ENCODE assay signal across 17 cellular contexts in genomic region chrX:103275947-103276567, GRCh38. TPM values are rescaled to one million over a fixed set of nuclear protein-coding genes. Genes with fewer than 3 reads are reported as not detected.
A peak's percentile ranks its signal among the peaks of the same experiment; 100 is the strongest.
DNase-seq lines count a peak whose midpoint lies in the region; ATAC-seq and TF ChIP-seq lines count a peak whose summit lies in the region.
"Had no signal": no experiment of that assay in that cellular context is flagged by ENCODE, and none has a peak within 500 bp of the region (broad histone marks: within the 10 kb centered on the region; RNA-seq: fewer than 3 reads in every experiment).

No MANE protein-coding gene starts in this region.

- H3K27me3 Mint-ChIP-seq in endodermal cell (ENCODE audit: insufficient read depth) = peaks cover 37% of the 10 kb centered on the region

- peak overlapping the region; percentile 33 for H3K4me3 Mint-ChIP-seq in endodermal cell
- H3K4me3 Mint-ChIP-seq: neural crest cell had no signal

- peaks cover 2% of the 10 kb centered on the region for H3K4me1 Mint-ChIP-seq in endodermal cell
- H3K4me1 Mint-ChIP-seq: neural crest cell had no signal

- no peak overlapping the region for H3K27ac ChIP-seq in HUES6 (ENCODE audit: low read depth, low read length)
- no peak overlapping the region for H3K27ac ChIP-seq in endodermal cell (ENCODE audit: low read depth, low read length)
- H3K27ac ChIP-seq in ovary = no peak overlapping the region
- H3K27ac ChIP-seq: SK-N-MC had no signal

- no peak overlapping the region for H3K27ac Mint-ChIP-seq in endodermal cell
- H3K27ac Mint-ChIP-seq: CD4-positive, alpha-beta T cell had no signal

- no peak for TF ChIP-seq POLR2A in ovary (IDR thresholded peaks at IDR 0.05)

- H3K9me3 Mint-ChIP-seq in endodermal cell = peaks cover 15% of the 10 kb centered on the region
- H3K9me3 Mint-ChIP-seq: CD4-positive, alpha-beta T cell had no signal

- no peaks in the 10 kb centered on the region for H3K9me3 ChIP-seq in HUES6 (ENCODE audit: control insufficient read depth, insufficient read depth, low read depth, low read length)
- no peaks in the 10 kb centered on the region for H3K9me3 ChIP-seq in endodermal cell (ENCODE audit: control insufficient read depth, low read length)
- no peaks in the 10 kb centered on the region for H3K9me3 ChIP-seq in ovary
- H3K9me3 ChIP-seq: HAP-1 had no signal

- H3K36me3 ChIP-seq in HUES6 (ENCODE audit: control insufficient read depth, insufficient read depth, low read length) (no peaks in the 10 kb centered on the region), endodermal cell (ENCODE audit: control insufficient read depth, insufficient read depth, low read length) (no peaks in the 10 kb centered on the region), ovary (no peaks in the 10 kb centered on the region)
- H3K36me3 ChIP-seq: HAP-1 had no signal

- TF ChIP-seq CTCF in endodermal cell (conservative IDR thresholded peaks at IDR 0.05) = no peak
- TF ChIP-seq CTCF in ovary (IDR thresholded peaks at IDR 0.05) = no peak
- TF ChIP-seq CTCF in foreskin fibroblast (IDR thresholded peaks at IDR 0.05; ENCODE audit: low read depth, low read length) = no peak

- H3K4me3 ChIP-seq in HUES6 (ENCODE audit: low read depth, low read length) (peak overlapping the region; percentile 20), endodermal cell (ENCODE audit: low read length) (no peak overlapping the region), ovary (peak overlapping the region; percentile 22), foreskin fibroblast (ENCODE audit: low read depth in 1 of 2, low read length in 2 of 2) (no peak overlapping the region)
- H3K4me3 ChIP-seq: HAP-1, SK-N-MC had no signal

- H3K4me1 ChIP-seq in HUES6 (ENCODE audit: control insufficient read depth, insufficient read depth, low read length) (peaks cover 4% of the 10 kb centered on the region; the same call in 1 of the 2 replicates), endodermal cell (ENCODE audit: control insufficient read depth, insufficient read depth, low read length) (no peaks in the 10 kb centered on the region), ovary (ENCODE audit: insufficient read depth) (no peaks in the 10 kb centered on the region)
- H3K4me1 ChIP-seq: HAP-1 had no signal

- no peak for TF ChIP-seq EP300 in ovary (IDR thresholded peaks at IDR 0.05)

- H3K9ac ChIP-seq in HUES6 (ENCODE audit: low read length) (no peak overlapping the region), endodermal cell (ENCODE audit: extremely low read depth, low read length, poor library complexity, severe bottlenecking) (no peak overlapping the region)

- DNase-seq in Ammon's horn (ENCODE audit: low spot score) (peak; percentile 2), endodermal cell (no peak), ovary (no peak), foreskin fibroblast (no peak), COLO668 (lab: John Stamatoyannopoulos, UW; ENCODE audit: unreplicated experiment) (no peak)
- DNase-seq: activated CD4-positive, CD25-positive, alpha-beta regulatory T cell; activated effector memory CD4-positive, alpha-beta T cell treated with Interleukin-2 at 50 U/mL for 16 hours; CD4-positive, alpha-beta T cell; IMR-90; NCI-H187 treated with DMSO at 0.1 percent for 48 hours had no signal

- intact Hi-C loops in ovary (cut with DNase I) = no loop called here

- H3K27me3 ChIP-seq in HUES6 (ENCODE audit: control insufficient read depth, insufficient read depth, low read length) (peaks cover 48% of the 10 kb centered on the region), endodermal cell (ENCODE audit: control insufficient read depth, insufficient read depth, low read length, poor library complexity, severe bottlenecking) (no peaks in the 10 kb centered on the region), ovary (no peaks in the 10 kb centered on the region)

- WGBS in endodermal cell (ENCODE audit: insufficient coverage in 1 of 2, insufficient read length in 1 of 2), 2 experiments = 94% methylated on average over 18 of the region's 23 CpGs; no CpG with 5 or more reads in 1 of the 2 experiments
- 23 to 40% (median 32%) methylated on average over 23 of the region's 23 CpGs for WGBS in ovary, 3 donors

- no peak for ATAC-seq in HG03460 (IDR thresholded peaks at IDR 0.05; ENCODE audit: unreplicated experiment)
- no peak for ATAC-seq in GM18858 (IDR thresholded peaks at IDR 0.05; ENCODE audit: unreplicated experiment)

- H3K36me3 Mint-ChIP-seq in endodermal cell (ENCODE audit: low read depth) = no peaks in the 10 kb centered on the region

RNA-seq across cellular contexts. Expression of gene TCEAL5, which starts 0.5 kb away (rescaled TPM):
- total RNA-seq in endodermal cell (1 to 10 TPM in 1 of 2 donors, under 1 TPM in 1; 0.22 to 4.4 TPM), ovary (1 to 10 TPM in 5 of 7 donors, under 1 TPM in 1, not detected in 1; 0.50 to 4.0 (median 2.2) TPM)
- polyA plus RNA-seq in endodermal cell (2013, experiment 1 of 2) = not detected
- not detected for polyA plus RNA-seq in endodermal cell (2013, experiment 2 of 2)
- 1 to 10 TPM; 2.3 to 3.6 TPM for polyA plus RNA-seq in ovary
- total RNA-seq: CD4-positive, alpha-beta T cell; fibroblast of lung; IMR-90; neural crest cell had no signal
- polyA plus RNA-seq: fibroblast of lung, IMR-90 had no signal

RNA-seq across cellular contexts. Expression of gene TCEAL8, which starts 21.1 kb away (rescaled TPM):
- total RNA-seq in endodermal cell = 100 to 1,000 TPM in 1 of 2 donors, 10 to 100 TPM in 1; 81.4 to 113 TPM
- 89.3 TPM for polyA plus RNA-seq in endodermal cell (2013, experiment 1 of 2)
- polyA plus RNA-seq in endodermal cell (2013, experiment 2 of 2) = 87.9 TPM
- total RNA-seq in ovary = 10 to 100 TPM; 41.8 to 72.0 (median 56.8) TPM
- 100 to 1,000 TPM in 1 of 2 donors, 10 to 100 TPM in 1; 67.6 to 121 TPM for polyA plus RNA-seq in ovary

RNA-seq across cellular contexts. Expression of gene BEX2, which starts 34.7 kb away (rescaled TPM):
- total RNA-seq in endodermal cell (10 to 100 TPM; 23.6 to 32.3 TPM), ovary (10 to 100 TPM; 29.5 to 67.0 (median 52.9) TPM)
- polyA plus RNA-seq in endodermal cell (2013, experiment 1 of 2) = 30.5 TPM
- polyA plus RNA-seq in endodermal cell (2013, experiment 2 of 2) = 31.7 TPM
- 10 to 100 TPM; 55.9 to 79.4 TPM for polyA plus RNA-seq in ovary
- total RNA-seq: IMR-90 had no signal

RNA-seq across cellular contexts. Expression of gene TCEAL7, which starts 54.0 kb away (rescaled TPM):
- total RNA-seq in endodermal cell (1 to 10 TPM; 5.3 to 6.7 TPM), ovary (10 to 100 TPM; 12.9 to 44.9 (median 21.6) TPM)
- 55.8 TPM for polyA plus RNA-seq in endodermal cell (2013, experiment 1 of 2)
- polyA plus RNA-seq in endodermal cell (2013, experiment 2 of 2) = 58.7 TPM
- 10 to 100 TPM; 29.0 to 37.1 TPM for polyA plus RNA-seq in ovary
- total RNA-seq: CD4-positive, alpha-beta T cell had no signal

Comparison
In these comparisons a context has a peak if more than half of its experiments do, and no peak if none do; other contexts are left out.
1. H3K4me3 ChIP-seq: peak in HUES6 (single experiment) and ovary (single experiment); none in endodermal cell (single experiment) and foreskin fibroblast (0 of 2).